In genomic region chr14:69610020-69610858, GRCh38 we compare ENCODE assay signal across 8 cellular contexts. TPM values are rescaled to one million over a fixed set of nuclear protein-coding genes. Genes with fewer than 3 reads are reported as not detected.
DNase-seq lines count a peak whose midpoint lies in the region; ATAC-seq and TF ChIP-seq lines count a peak whose summit lies in the region.

No MANE protein-coding gene starts in this region.

- no peak for ATAC-seq in GM18498 (IDR thresholded peaks at IDR 0.05; ENCODE audit: unreplicated experiment)
- ATAC-seq in HG03196 (IDR thresholded peaks at IDR 0.05; ENCODE audit: unreplicated experiment): no peak
- ATAC-seq in HG02571 (IDR thresholded peaks at IDR 0.05; ENCODE audit: unreplicated experiment): no peak

- peaks cover 10 to 26% of the 10 kb centered on the region in 2 donors for H3K4me1 ChIP-seq in ascending aorta
- H3K4me1 ChIP-seq in thymus (ENCODE audit: control insufficient read depth, insufficient read depth, low read length): peaks cover 19% of the 10 kb centered on the region

- no peaks in the 10 kb centered on the region for H3K36me3 ChIP-seq in ascending aorta
- no peaks in the 10 kb centered on the region for H3K36me3 ChIP-seq in thymus (ENCODE audit: control insufficient read depth, insufficient read depth)

- no peaks in the 10 kb centered on the region for H3K9me3 ChIP-seq in ascending aorta
- no peaks in the 10 kb centered on the region for H3K9me3 ChIP-seq in thymus (ENCODE audit: control insufficient read depth)

- CTCF ChIA-PET in activated CD4-positive, alpha-beta T cell treated with anti-CD3 and anti-CD28 coated beads, Interleukin-2, amount 10 ng/mL, durations not matched to agents 7 days and 5 days (lab: Charles Lee): interaction anchor here (0.9 to 1.4 kb wide), 4 partner anchors 14 to 117 kb away, joined by 3 to 6 read pairs (median 3); no protein-coding TSS in a partner anchor

- H3K27me3 ChIP-seq in ascending aorta (no peaks in the 10 kb centered on the region), thymus (ENCODE audit: control insufficient read depth, insufficient read depth) (no peaks in the 10 kb centered on the region)

- DNase-seq in activated CD4-positive, alpha-beta T cell treated with anti-CD3 and anti-CD28 coated beads, Interleukin-2, amount 10 ng/mL, durations not matched to agents 7 days and 5 days: no peak
- DNase-seq in activated CD4-positive, alpha-beta T cell treated with anti-CD3 and anti-CD28 coated beads for 4 hours: no peak
- DNase-seq in ascending aorta (ENCODE audit: low spot score in 2 of 2) (no peak), left kidney (ENCODE audit: low read depth, low spot score) (peak; percentile 52)

- peak overlapping the region; percentile 76 for H3K4me3 Mint-ChIP-seq in activated CD4-positive, alpha-beta T cell treated with anti-CD3 and anti-CD28 coated beads, Interleukin-2, amount 10 ng/mL, durations not matched to agents 7 days and 5 days

- peak overlapping the region; percentile 74 to 75 for H3K27ac ChIP-seq in ascending aorta
- no peak overlapping the region for H3K27ac ChIP-seq in thymus (ENCODE audit: low read depth)

- no peak for TF ChIP-seq CTCF in ascending aorta (IDR thresholded peaks at IDR 0.05)

- no peaks in the 10 kb centered on the region for H3K9me3 Mint-ChIP-seq in activated CD4-positive, alpha-beta T cell treated with anti-CD3 and anti-CD28 coated beads, Interleukin-2, amount 10 ng/mL, durations not matched to agents 7 days and 5 days

- intact Hi-C loops in ascending aorta (cut with DNase I): loop anchor here (2.0 to 10.0 kb wide), 2 partner anchors 157 to 1985 kb away; partner anchors contain the start of gene SRSF5

- H3K4me1 Mint-ChIP-seq in activated CD4-positive, alpha-beta T cell treated with anti-CD3 and anti-CD28 coated beads, Interleukin-2, amount 10 ng/mL, durations not matched to agents 7 days and 5 days: peaks cover 42% of the 10 kb centered on the region

- no peaks in the 10 kb centered on the region for H3K27me3 Mint-ChIP-seq in activated CD4-positive, alpha-beta T cell treated with anti-CD3 and anti-CD28 coated beads, Interleukin-2, amount 10 ng/mL, durations not matched to agents 7 days and 5 days

- WGBS in thymus: 85% methylated on average over 8 of the region's 8 CpGs

- POLR2A ChIA-PET in activated CD4-positive, alpha-beta T cell treated with anti-CD3 and anti-CD28 coated beads, Interleukin-2, amount 10 ng/mL, durations not matched to agents 7 days and 5 days (lab: Charles Lee): no interaction called here

- peak overlapping the region; percentile 50 to 98 for H3K4me3 ChIP-seq in ascending aorta
- peak overlapping the region; percentile 94 for H3K4me3 ChIP-seq in thymus (ENCODE audit: low read length)

- peak overlapping the region; percentile 89 for H3K27ac Mint-ChIP-seq in activated CD4-positive, alpha-beta T cell treated with anti-CD3 and anti-CD28 coated beads, Interleukin-2, amount 10 ng/mL, durations not matched to agents 7 days and 5 days

- peaks cover 4% of the 10 kb centered on the region for H3K36me3 Mint-ChIP-seq in activated CD4-positive, alpha-beta T cell treated with anti-CD3 and anti-CD28 coated beads, Interleukin-2, amount 10 ng/mL, durations not matched to agents 7 days and 5 days (ENCODE audit: low read depth)

RNA-seq across cellular contexts. Expression of gene SUSD6, which starts 1.2 kb away (rescaled TPM):
- total RNA-seq in activated CD4-positive, alpha-beta T cell treated with anti-CD3 and anti-CD28 coated beads, Interleukin-2, amount 10 ng/mL, durations not matched to agents 7 days and 5 days: 10 to 100 TPM; 42.6 to 45.0 TPM
- 23.3 TPM for total RNA-seq in ascending aorta
- polyA plus RNA-seq in thymus: 23.7 TPM

RNA-seq across cellular contexts. Expression of gene CCDC177, which starts 35.6 kb away (rescaled TPM):
- not detected for total RNA-seq in activated CD4-positive, alpha-beta T cell treated with anti-CD3 and anti-CD28 coated beads, Interleukin-2, amount 10 ng/mL, durations not matched to agents 7 days and 5 days
- total RNA-seq in ascending aorta: not detected
- polyA plus RNA-seq in thymus: 0.02 TPM
